ENCODE assay signal across 8 cellular contexts in the genomic region with DNA sequence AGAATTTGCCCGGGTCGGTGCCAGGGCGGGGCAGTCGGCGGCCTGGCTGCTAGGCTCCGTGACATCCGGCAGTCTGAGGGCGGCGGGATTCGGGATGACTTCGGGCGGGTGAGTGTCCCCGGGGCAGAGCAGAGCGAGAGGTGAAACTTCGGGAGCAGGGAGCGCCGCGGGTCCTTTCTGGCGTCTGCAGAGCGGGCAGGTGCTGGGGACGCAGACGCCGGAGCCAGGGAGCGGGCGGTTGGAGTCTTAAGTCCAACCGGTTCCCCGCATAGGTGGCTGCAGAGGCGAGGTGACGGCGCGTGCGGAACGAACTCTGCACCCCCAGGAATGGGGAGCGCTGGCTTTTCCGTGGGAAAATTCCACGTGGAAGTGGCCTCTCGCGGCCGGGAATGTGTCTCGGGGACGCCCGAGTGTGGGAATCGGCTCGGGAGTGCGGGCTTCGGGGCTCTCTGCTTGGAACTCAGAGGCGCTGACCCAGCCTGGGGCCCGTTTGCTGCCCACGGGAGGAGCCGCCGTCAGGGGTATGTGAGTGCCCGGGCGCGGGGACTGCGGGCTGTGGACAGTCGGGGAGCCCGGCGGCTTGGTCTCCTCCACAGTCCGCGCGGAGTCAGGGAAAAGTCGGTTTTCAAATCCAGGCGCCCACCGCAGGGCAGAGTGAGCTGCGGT. TPM values are rescaled to one million over a fixed set of nuclear protein-coding genes. Genes with fewer than 3 reads are reported as not detected.
DNase-seq lines count a peak whose midpoint lies in the region; ATAC-seq and TF ChIP-seq lines count a peak whose summit lies in the region.

A gene with protein sequence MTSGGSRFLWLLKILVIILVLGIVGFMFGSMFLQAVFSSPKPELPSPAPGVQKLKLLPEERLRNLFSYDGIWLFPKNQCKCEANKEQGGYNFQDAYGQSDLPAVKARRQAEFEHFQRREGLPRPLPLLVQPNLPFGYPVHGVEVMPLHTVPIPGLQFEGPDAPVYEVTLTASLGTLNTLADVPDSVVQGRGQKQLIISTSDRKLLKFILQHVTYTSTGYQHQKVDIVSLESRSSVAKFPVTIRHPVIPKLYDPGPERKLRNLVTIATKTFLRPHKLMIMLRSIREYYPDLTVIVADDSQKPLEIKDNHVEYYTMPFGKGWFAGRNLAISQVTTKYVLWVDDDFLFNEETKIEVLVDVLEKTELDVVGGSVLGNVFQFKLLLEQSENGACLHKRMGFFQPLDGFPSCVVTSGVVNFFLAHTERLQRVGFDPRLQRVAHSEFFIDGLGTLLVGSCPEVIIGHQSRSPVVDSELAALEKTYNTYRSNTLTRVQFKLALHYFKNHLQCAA (plus strand): TSS at position 71 of the 666 bp plus-strand sequence. CDS start 24 bp downstream, at position 95.

- no peaks in the 10 kb centered on the region for H3K36me3 Mint-ChIP-seq in CD8-positive, alpha-beta T cell
- H3K36me3 Mint-ChIP-seq in endodermal cell (ENCODE audit: low read depth): peaks cover 4% of the 10 kb centered on the region

- peak in 3 of 7 experiments; percentile 7 to 56 (median 13) for DNase-seq in CD8-positive, alpha-beta T cell
- peak; percentile 49 for DNase-seq in PC-3
- DNase-seq in endodermal cell: peak; percentile 87
- peak; percentile 90 for DNase-seq in osteoblast (ENCODE audit: insufficient read length, low spot score, missing footprints)
- no peak for DNase-seq in A172 (ENCODE audit: low spot score)
- DNase-seq in NCI-H1694 (lab: John Stamatoyannopoulos, UW): no peak
- DNase-seq in DMS114 treated with DMSO at 0.1 percent for 48 hours (lab: John Stamatoyannopoulos, UW; ENCODE audit: unreplicated experiment): no peak

- H3K79me2 ChIP-seq in PC-3 (ENCODE audit: low read length) (no peaks in the 10 kb centered on the region), osteoblast (ENCODE audit: insufficient read depth, low read length) (no peaks in the 10 kb centered on the region)

- peaks cover 12% of the 10 kb centered on the region for H3K4me1 ChIP-seq in CD8-positive, alpha-beta T cell (ENCODE audit: insufficient read depth, low read length)
- H3K4me1 ChIP-seq in PC-3 (ENCODE audit: insufficient read depth, low read length) (0 out of 2 replicates have a peak, but pooled peaks cover 5% of the 10 kb centered on the region), endodermal cell (ENCODE audit: control insufficient read depth, insufficient read depth, low read length) (no peaks in the 10 kb centered on the region), osteoblast (ENCODE audit: insufficient read depth, low read length) (no peaks in the 10 kb centered on the region)

- H3K27me3 ChIP-seq in CD8-positive, alpha-beta T cell (ENCODE audit: insufficient read depth, low read length): peaks cover 22% of the 10 kb centered on the region
- H3K27me3 ChIP-seq in PC-3 (ENCODE audit: low read length) (0 out of 2 replicates have a peak, but pooled peaks cover 5% of the 10 kb centered on the region), endodermal cell (ENCODE audit: control insufficient read depth, insufficient read depth, low read length, poor library complexity, severe bottlenecking) (peaks cover 46% of the 10 kb centered on the region), osteoblast (ENCODE audit: insufficient read depth, low read length) (peaks cover 36% of the 10 kb centered on the region)

- H3K27ac Mint-ChIP-seq in CD8-positive, alpha-beta T cell: no peak within 1 kb of the TSS
- H3K27ac Mint-ChIP-seq in endodermal cell: no peak within 1 kb of the TSS

- H3K9me3 Mint-ChIP-seq in CD8-positive, alpha-beta T cell: no peaks in the 10 kb centered on the region
- peaks cover 34% of the 10 kb centered on the region for H3K9me3 Mint-ChIP-seq in endodermal cell

- peaks cover 44% of the 10 kb centered on the region for H3K27me3 Mint-ChIP-seq in CD8-positive, alpha-beta T cell (ENCODE audit: low read depth)
- peaks cover 77% of the 10 kb centered on the region for H3K27me3 Mint-ChIP-seq in endodermal cell (ENCODE audit: insufficient read depth)

- CTCF ChIA-PET in CD8-positive, alpha-beta T cell (lab: Charles Lee): interaction anchor here (1.2 kb wide), 1 partner anchor 94 kb away, joined by 3 read pairs; no protein-coding TSS in a partner anchor
- CTCF ChIA-PET in PC-3 (lab: Charles Lee): no interaction called here

- no peak within 1 kb of the TSS for H3K27ac ChIP-seq in CD8-positive, alpha-beta T cell (ENCODE audit: low read depth, low read length)
- H3K27ac ChIP-seq in PC-3 (ENCODE audit: low read length): no peak within 1 kb of the TSS
- H3K27ac ChIP-seq in endodermal cell (ENCODE audit: low read depth, low read length): no peak within 1 kb of the TSS
- no peak within 1 kb of the TSS for H3K27ac ChIP-seq in osteoblast (ENCODE audit: low read depth, low read length)

- no peaks in the 10 kb centered on the region for H3K9me3 ChIP-seq in CD8-positive, alpha-beta T cell (ENCODE audit: low read length)
- H3K9me3 ChIP-seq in PC-3 (ENCODE audit: low read length) (peaks cover 3% of the 10 kb centered on the region), endodermal cell (ENCODE audit: control insufficient read depth, low read length) (peaks cover 42% of the 10 kb centered on the region), osteoblast (ENCODE audit: low read depth, low read length) (peaks cover 8% of the 10 kb centered on the region)

- peak within 1 kb of the TSS; percentile 71 for H3K4me3 Mint-ChIP-seq in CD8-positive, alpha-beta T cell
- H3K4me3 Mint-ChIP-seq in endodermal cell: peak within 1 kb of the TSS; percentile 62

- peaks cover 8% of the 10 kb centered on the region for H3K4me1 Mint-ChIP-seq in CD8-positive, alpha-beta T cell (ENCODE audit: low read depth)
- peaks cover 4% of the 10 kb centered on the region for H3K4me1 Mint-ChIP-seq in endodermal cell

- H3K36me3 ChIP-seq in CD8-positive, alpha-beta T cell (ENCODE audit: insufficient read depth, low read length): no peaks in the 10 kb centered on the region
- H3K36me3 ChIP-seq in PC-3 (ENCODE audit: low read depth, low read length): no peaks in the 10 kb centered on the region; the same call in 1 of the 2 replicates
- no peaks in the 10 kb centered on the region for H3K36me3 ChIP-seq in endodermal cell (ENCODE audit: control insufficient read depth, insufficient read depth, low read length)
- H3K36me3 ChIP-seq in osteoblast (ENCODE audit: insufficient read depth, low read length): no peaks in the 10 kb centered on the region

- H3K9me2 ChIP-seq in PC-3 (replicated peaks; ENCODE audit: low read length): no peaks in the 10 kb centered on the region

- TF ChIP-seq CTCF in CD8-positive, alpha-beta T cell (IDR thresholded peaks at IDR 0.05): no peak
- TF ChIP-seq CTCF in PC-3 (conservative IDR thresholded peaks at IDR 0.05; ENCODE audit: low read depth, low read length): no peak
- no peak for TF ChIP-seq CTCF in endodermal cell (conservative IDR thresholded peaks at IDR 0.05)
- TF ChIP-seq CTCF in osteoblast (IDR thresholded peaks at IDR 0.05; ENCODE audit: extremely low read depth, low read depth, low read length): no peak

- H3K9ac ChIP-seq in PC-3 (ENCODE audit: low read length) (0 out of 2 replicates have a peak within 1 kb of the TSS, but pooled peaks have one; percentile 19), endodermal cell (ENCODE audit: extremely low read depth, low read length, poor library complexity, severe bottlenecking) (no peak within 1 kb of the TSS)

- peak within 1 kb of the TSS; percentile 94 for H2AFZ ChIP-seq in PC-3 (ENCODE audit: low read length)
- peak within 1 kb of the TSS; percentile 65 for H2AFZ ChIP-seq in osteoblast (ENCODE audit: low read length)

- H4K20me1 ChIP-seq in PC-3 (ENCODE audit: low read length) (no peaks in the 10 kb centered on the region), osteoblast (ENCODE audit: insufficient read depth, low read length) (no peaks in the 10 kb centered on the region)

- H3K4me2 ChIP-seq in PC-3 (ENCODE audit: low read length) (peak within 1 kb of the TSS; percentile 97), osteoblast (ENCODE audit: insufficient read depth, low read length) (peak within 1 kb of the TSS; percentile 85)

- intact Hi-C loops in CD8-positive, alpha-beta T cell (cut with DNase I, micrococcal nuclease): no loop called here
- intact Hi-C loops in PC-3 (cut with micrococcal nuclease): no loop called here

- H3K4me3 ChIP-seq in CD8-positive, alpha-beta T cell (ENCODE audit: low read depth, low read length): peak within 1 kb of the TSS; percentile 35
- H3K4me3 ChIP-seq in PC-3 (ENCODE audit: low read length) (peak within 1 kb of the TSS; percentile 79), endodermal cell (ENCODE audit: low read length) (peak within 1 kb of the TSS; percentile 68), osteoblast (ENCODE audit: insufficient read depth, low read length) (peak within 1 kb of the TSS; percentile 60)

- 5 to 6% methylated on average over 36 to 65 of the region's 65 CpGs for WGBS in endodermal cell (ENCODE audit: insufficient coverage in 1 of 2, insufficient read length in 1 of 2), 2 experiments

- POLR2A ChIA-PET in CD8-positive, alpha-beta T cell (lab: Charles Lee): no interaction called here
- POLR2A ChIA-PET in PC-3 (lab: Charles Lee; ENCODE audit: unreplicated experiment): no interaction called here

- no peaks in the 10 kb centered on the region for H3F3A ChIP-seq in PC-3 (ENCODE audit: low read length, unreplicated experiment)

- BruUV-seq in PC-3 (replicated peaks; lab: Mats Ljungman, UMichigan): no TSS peak

- no peak for ATAC-seq in CD8-positive, alpha-beta T cell
- ATAC-seq in PC-3: peak; percentile 91
- no peak for ATAC-seq in GM19467 (IDR thresholded peaks at IDR 0.05; ENCODE audit: unreplicated experiment)

RNA-seq across cellular contexts. Expression of the gene that starts here (rescaled TPM):
- total RNA-seq in CD8-positive, alpha-beta T cell: under 1 TPM in 1 of 2 experiments, not detected in 1; 0.05 TPM
- total RNA-seq in PC-3 (2014; rRNA removed): 0.06 and 0.29 TPM in 2 replicates
- under 1 TPM; 0.04 to 0.11 TPM for total RNA-seq in endodermal cell
- polyA plus RNA-seq in endodermal cell (2013, experiment 1 of 2): 0.07 TPM
- not detected for polyA plus RNA-seq in endodermal cell (2013, experiment 2 of 2)
- under 0.01 TPM in 1 of 2 replicates, not detected in the other for total RNA-seq in osteoblast
- total RNA-seq in A172 (2014; rRNA removed; shearing (Covaris generic)): not detected in 2 replicates

Comparison
In these comparisons a context has a peak if more than half of its experiments do, and no peak if none do; other contexts are left out.
1. Peak in DNase-seq, ATAC-seq, H3K4me3 ChIP-seq, H3K9ac ChIP-seq and H3K4me2 ChIP-seq in PC-3; RNA of the gene not detected or under 1 TPM.
2. Peak in DNase-seq and H3K4me3 ChIP-seq in endodermal cell; RNA of the gene not detected or under 1 TPM.
3. Peak in DNase-seq, H3K4me3 ChIP-seq and H3K4me2 ChIP-seq in osteoblast; RNA of the gene not detected or under 1 TPM.